Comparison of ENCODE assay signal across 8 cellular contexts in the genomic region with DNA sequence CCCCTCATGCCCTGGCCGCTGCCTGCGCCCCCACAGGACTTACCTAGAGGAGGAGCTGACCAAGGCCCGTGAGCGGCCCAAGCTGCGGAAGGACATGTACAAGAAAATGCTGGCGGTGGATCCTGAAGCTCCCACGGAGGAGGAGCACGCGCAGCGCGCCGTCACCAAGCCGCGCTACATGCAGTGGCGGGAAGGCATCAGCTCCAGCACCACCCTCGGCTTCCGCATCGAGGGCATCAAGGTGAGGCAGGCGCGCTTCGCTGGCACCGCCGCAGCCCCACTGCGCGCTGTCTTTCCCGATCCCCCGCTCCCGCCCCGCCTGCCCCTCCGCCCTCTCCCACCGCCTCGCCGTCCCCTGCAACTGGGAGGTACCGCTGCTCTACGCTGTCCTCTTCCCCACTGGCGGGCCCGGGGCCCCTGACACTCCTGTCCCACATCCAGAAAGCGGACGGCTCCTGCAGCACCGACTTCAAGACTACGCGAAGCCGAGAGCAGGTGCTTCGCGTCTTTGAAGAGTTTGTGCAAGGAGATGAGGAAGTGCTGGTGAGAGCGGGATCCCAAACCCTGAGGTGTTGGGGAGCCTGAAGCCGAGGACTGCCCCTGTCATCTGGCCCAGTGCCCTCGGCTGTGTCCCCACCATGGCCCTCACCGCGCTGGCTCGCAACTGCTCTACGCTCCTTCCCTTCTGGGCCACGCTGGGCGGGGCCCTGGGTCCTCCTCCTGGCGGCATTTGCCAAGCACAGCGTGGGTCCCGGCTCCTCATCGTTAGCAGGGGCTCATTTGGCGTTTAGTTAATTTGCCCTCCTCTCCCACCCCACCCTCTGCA. TPM values are rescaled to one million over a fixed set of nuclear protein-coding genes. Genes with fewer than 3 reads are reported as not detected.
DNase-seq lines count a peak whose midpoint lies in the region; ATAC-seq and TF ChIP-seq lines count a peak whose summit lies in the region.

No MANE protein-coding gene starts in this region.

- no peak for TF ChIP-seq CTCF in neutrophil (IDR thresholded peaks at IDR 0.05)

- peak; percentile 76 to 83 (median 78) for ATAC-seq in T-cell (replicated peaks in 1 of 4)
- ATAC-seq in GM21825 (IDR thresholded peaks at IDR 0.05; ENCODE audit: unreplicated experiment) = no peak
- ATAC-seq in GM19328 (IDR thresholded peaks at IDR 0.05; ENCODE audit: unreplicated experiment) = no peak

- H3K27ac Mint-ChIP-seq in T-cell = no peak overlapping the region

- H3K27ac ChIP-seq in ectodermal cell (ENCODE audit: insufficient read depth, low read depth, low read length, poor library complexity, severe bottlenecking) (no peak overlapping the region), neutrophil (no peak overlapping the region)

- H3K4me3 ChIP-seq in ectodermal cell (ENCODE audit: insufficient read depth, low read depth, low read length) (peak overlapping the region; percentile 15), neutrophil (ENCODE audit: low read depth in 1 of 2, low read length in 1 of 2) (peak overlapping the region; percentile 43 to 52)

- peaks cover 28 to 48% of the 10 kb centered on the region in 2 donors for H3K27me3 Mint-ChIP-seq in T-cell

- 3 to 6% methylated on average over 59 of the region's 59 CpGs for WGBS in ectodermal cell, 2 experiments

- H3K4me1 ChIP-seq in ectodermal cell (ENCODE audit: control insufficient read depth, insufficient read depth, low read length) = peaks cover 15% of the 10 kb centered on the region
- peaks cover 26 to 27% of the 10 kb centered on the region in 2 experiments for H3K4me1 ChIP-seq in neutrophil (ENCODE audit: control insufficient read depth in 1 of 2, insufficient read depth in 1 of 2, low read depth in 1 of 2, low read length in 1 of 2)

- DNase-seq in D341Med (ENCODE audit: low spot score) (peak; percentile 66), T-cell (peak in 21 of 34 experiments; percentile 27 to 53 (median 42)), NCI-H2196 (lab: John Stamatoyannopoulos, UW; ENCODE audit: unreplicated experiment) (no peak), OCI-M1 (lab: John Stamatoyannopoulos, UW) (no peak)

- peak overlapping the region; percentile 69 to 73 (median 70) for H3K4me3 Mint-ChIP-seq in T-cell

- H3K9me3 Mint-ChIP-seq in T-cell = no peaks in the 10 kb centered on the region

- H3K9me3 ChIP-seq in ectodermal cell (ENCODE audit: control insufficient read depth, low read length) (no peaks in the 10 kb centered on the region), neutrophil (no peaks in the 10 kb centered on the region)

- H3K27me3 ChIP-seq in ectodermal cell (ENCODE audit: control insufficient read depth, insufficient read depth, low read length, poor library complexity, severe bottlenecking) (peaks cover 99% of the 10 kb centered on the region), neutrophil (peaks cover 70% of the 10 kb centered on the region)

- POLR2A ChIA-PET in T-cell (lab: Charles Lee) = no interaction called here

- H3K36me3 ChIP-seq in ectodermal cell (ENCODE audit: control insufficient read depth, insufficient read depth, low read length) = no peaks in the 10 kb centered on the region
- no peaks in the 10 kb centered on the region for H3K36me3 ChIP-seq in neutrophil

- no peaks in the 10 kb centered on the region for H3K36me3 Mint-ChIP-seq in T-cell

- peaks cover 0 to 22% (median 16%) of the 10 kb centered on the region in 3 donors for H3K4me1 Mint-ChIP-seq in T-cell

- CTCF ChIA-PET in T-cell (lab: Charles Lee) = no interaction called here

RNA-seq across cellular contexts. Expression of gene ITPKA, which starts 8.5 kb away (rescaled TPM):
- total RNA-seq in T-cell = under 1 TPM in 1 of 5 donors, not detected in 4; 0.38 TPM
- polyA plus RNA-seq in ectodermal cell (2013, experiment 1 of 4) = 0.65 TPM
- 0.69 TPM for polyA plus RNA-seq in ectodermal cell (2013, experiment 2 of 4)
- 0.27 TPM for polyA plus RNA-seq in ectodermal cell (2013, experiment 3 of 4)
- polyA plus RNA-seq in ectodermal cell (2013, experiment 4 of 4) = 0.16 TPM

RNA-seq across cellular contexts. Expression of gene LTK, which starts 11.5 kb away (rescaled TPM):
- 10 to 100 TPM in 1 of 5 donors, 1 to 10 TPM in 4; 2.0 to 14.3 (median 6.8) TPM for total RNA-seq in T-cell
- not detected for polyA plus RNA-seq in ectodermal cell (2013, experiment 1 of 4)
- polyA plus RNA-seq in ectodermal cell (2013, experiment 2 of 4) = not detected
- not detected for polyA plus RNA-seq in ectodermal cell (2013, experiment 3 of 4)
- 0.08 TPM for polyA plus RNA-seq in ectodermal cell (2013, experiment 4 of 4)

RNA-seq across cellular contexts. Expression of gene RPAP1, which starts 41.9 kb away (rescaled TPM):
- total RNA-seq in T-cell = 10 to 100 TPM; 33.5 to 57.8 (median 53.2) TPM
- polyA plus RNA-seq in ectodermal cell (2013, experiment 1 of 4) = 37.6 TPM
- 33.7 TPM for polyA plus RNA-seq in ectodermal cell (2013, experiment 2 of 4)
- 27.7 TPM for polyA plus RNA-seq in ectodermal cell (2013, experiment 3 of 4)
- 28.1 TPM for polyA plus RNA-seq in ectodermal cell (2013, experiment 4 of 4)

RNA-seq across cellular contexts. Expression of gene TYRO3, which starts 56.8 kb away (rescaled TPM):
- total RNA-seq in T-cell = 1 to 10 TPM in 1 of 5 donors, under 1 TPM in 3, not detected in 1; 0.62 to 1.5 (median 0.78) TPM
- 111 TPM for polyA plus RNA-seq in ectodermal cell (2013, experiment 1 of 4)
- 131 TPM for polyA plus RNA-seq in ectodermal cell (2013, experiment 2 of 4)
- 99.3 TPM for polyA plus RNA-seq in ectodermal cell (2013, experiment 3 of 4)
- 103 TPM for polyA plus RNA-seq in ectodermal cell (2013, experiment 4 of 4)

Comparison
In these comparisons a context has a peak if more than half of its experiments do, and no peak if none do; other contexts are left out.
1. DNase-seq: peak in D341Med (single experiment) and T-cell (21 of 34); none in NCI-H2196 (single experiment) and OCI-M1 (single experiment).
2. ATAC-seq: peak in T-cell (4 of 4); none in GM21825 (single experiment) and GM19328 (single experiment).